ENCODE assay signal across 23 cellular contexts in genomic region chr2:70505613-70506391, GRCh38. TPM values are rescaled to one million over a fixed set of nuclear protein-coding genes. Genes with fewer than 3 reads are reported as not detected.
"Had no signal": no experiment of that assay in that cellular context is flagged by ENCODE, and none has a peak within 500 bp of the region (broad histone marks: within the 10 kb centered on the region; RNA-seq: fewer than 3 reads in every experiment).

No MANE protein-coding gene starts in this region.

- H3K4me1 ChIP-seq: SJCRH30 had no signal

- H3K4me2 ChIP-seq: KMS-11, PC-9, SK-N-SH had no signal

- H3K4me1 Mint-ChIP-seq: activated CD4-positive, alpha-beta T cell treated with anti-CD3 and anti-CD28 coated beads for 36 hours; activated naive CD4-positive, alpha-beta T cell treated with anti-CD3 and anti-CD28 coated beads, Interleukin-2, amount 10 ng/mL, durations not matched to agents 7 days and 5 days; activated naive CD8-positive, alpha-beta T cell treated with anti-CD3 and anti-CD28 coated beads for 36 hours; IgD-negative memory B cell had no signal

- H3K27me3 ChIP-seq: brain microvascular endothelial cell, cardiac muscle cell, SJCRH30 had no signal

- H3K9me3 ChIP-seq: SJCRH30, SK-N-SH had no signal

- H3K4me3 Mint-ChIP-seq: activated CD4-positive, alpha-beta T cell treated with anti-CD3 and anti-CD28 coated beads for 36 hours; activated CD8-positive, alpha-beta T cell treated with anti-CD3 and anti-CD28 coated beads for 36 hours; activated naive CD4-positive, alpha-beta T cell treated with anti-CD3 and anti-CD28 coated beads, Interleukin-2, amount 10 ng/mL, durations not matched to agents 7 days and 5 days; activated naive CD8-positive, alpha-beta T cell treated with anti-CD3 and anti-CD28 coated beads for 36 hours; activated T-cell treated with anti-CD3 and anti-CD28 coated beads, Interleukin-2, amount 50 U/mL, for 72 hours; IgD-negative memory B cell had no signal

- H2AFZ ChIP-seq: PC-9 had no signal

- H3K27ac ChIP-seq: brain microvascular endothelial cell, cardiac muscle cell, KMS-11, PC-9, SJCRH30, WERI-Rb-1 had no signal

- DNase-seq: activated CD4-positive, alpha-beta T cell treated with anti-CD3 and anti-CD28 coated beads for 36 hours; activated CD8-positive, alpha-beta memory T cell treated with anti-CD3 and anti-CD28 coated beads, Interleukin-2, amount 50 U/mL, for 4 hours; activated CD8-positive, alpha-beta T cell treated with anti-CD3 and anti-CD28 coated beads for 36 hours; activated gamma-delta T cell treated with Interleukin-2 at 50 U/mL for 16 hours; activated naive CD4-positive, alpha-beta T cell treated with anti-CD3 and anti-CD28 coated beads, Interleukin-2, amount 10 ng/mL, durations not matched to agents 7 days and 5 days; activated naive CD8-positive, alpha-beta T cell treated with anti-CD3 and anti-CD28 coated beads for 36 hours; activated T-cell treated with anti-CD3 and anti-CD28 coated beads, Interleukin-2, amount 50 U/mL, for 72 hours; brain microvascular endothelial cell; NCI-H1105 treated with DMSO at 0.1 percent for 48 hours; NCI-H1436 treated with DMSO at 0.1 percent for 48 hours; NCI-H187; NCI-H2081; NCI-H526 treated with DMSO at 0.1 percent for 48 hours; PC-9; SJCRH30; SK-N-SH; T-helper 1 cell; WERI-Rb-1 had no signal

- ATAC-seq: activated CD4-positive, alpha-beta T cell treated with anti-CD3 and anti-CD28 coated beads for 36 hours; activated CD8-positive, alpha-beta T cell treated with anti-CD3 and anti-CD28 coated beads for 36 hours; activated T-cell treated with anti-CD3 and anti-CD28 coated beads, Interleukin-2, amount 50 U/mL, for 72 hours; Right ventricle myocardium inferior had no signal

- H3K36me3 Mint-ChIP-seq: activated naive CD4-positive, alpha-beta T cell treated with anti-CD3 and anti-CD28 coated beads, Interleukin-2, amount 10 ng/mL, durations not matched to agents 7 days and 5 days; activated naive CD8-positive, alpha-beta T cell treated with anti-CD3 and anti-CD28 coated beads for 36 hours; IgD-negative memory B cell had no signal

- H3K9me2 ChIP-seq: SK-N-SH had no signal

- H3K9me3 Mint-ChIP-seq: activated CD8-positive, alpha-beta T cell treated with anti-CD3 and anti-CD28 coated beads for 36 hours; activated naive CD4-positive, alpha-beta T cell treated with anti-CD3 and anti-CD28 coated beads, Interleukin-2, amount 10 ng/mL, durations not matched to agents 7 days and 5 days; activated naive CD8-positive, alpha-beta T cell treated with anti-CD3 and anti-CD28 coated beads for 36 hours; activated T-cell treated with anti-CD3 and anti-CD28 coated beads, Interleukin-2, amount 50 U/mL, for 72 hours; activated T-helper 2 cell treated with anti-CD3 and anti-CD28 coated beads, Interferon-gamma antibody, Interleukin-2, Interleukin-4, amounts not matched to agents 10 μg/mL and 5 μg/mL and 100 μg/mL, durations not matched to agents 14 hours and 24 hours and 36 hours; IgD-negative memory B cell had no signal

- H3K4me3 ChIP-seq: cardiac muscle cell, PC-9, SJCRH30 had no signal

- H3K27me3 Mint-ChIP-seq: activated CD4-positive, alpha-beta T cell treated with anti-CD3 and anti-CD28 coated beads for 36 hours; activated CD8-positive, alpha-beta T cell treated with anti-CD3 and anti-CD28 coated beads for 36 hours; activated naive CD8-positive, alpha-beta T cell treated with anti-CD3 and anti-CD28 coated beads for 36 hours had no signal

- H3K36me3 ChIP-seq: brain microvascular endothelial cell, cardiac muscle cell, SJCRH30, WERI-Rb-1 had no signal

- H3K27ac Mint-ChIP-seq: activated CD4-positive, alpha-beta T cell treated with anti-CD3 and anti-CD28 coated beads for 36 hours; activated CD8-positive, alpha-beta T cell treated with anti-CD3 and anti-CD28 coated beads for 36 hours; activated naive CD4-positive, alpha-beta T cell treated with anti-CD3 and anti-CD28 coated beads, Interleukin-2, amount 10 ng/mL, durations not matched to agents 7 days and 5 days; activated naive CD8-positive, alpha-beta T cell treated with anti-CD3 and anti-CD28 coated beads for 36 hours; activated T-cell treated with anti-CD3 and anti-CD28 coated beads, Interleukin-2, amount 50 U/mL, for 72 hours; activated T-helper 2 cell treated with anti-CD3 and anti-CD28 coated beads, Interferon-gamma antibody, Interleukin-2, Interleukin-4, amounts not matched to agents 10 μg/mL and 5 μg/mL and 100 μg/mL, durations not matched to agents 14 hours and 24 hours and 36 hours; IgD-negative memory B cell had no signal

- H3K9ac ChIP-seq: KMS-11, SK-N-SH had no signal

RNA-seq across cellular contexts. Expression of gene TGFA, which starts 47.8 kb away (rescaled TPM):
- total RNA-seq: activated T-helper 2 cell treated with anti-CD3 and anti-CD28 coated beads, Interferon-gamma antibody, Interleukin-2, Interleukin-4, amounts not matched to agents 10 μg/mL and 5 μg/mL and 100 μg/mL, durations not matched to agents 14 hours and 24 hours and 36 hours had no signal
- polyA plus RNA-seq: cardiac muscle cell, SK-N-SH had no signal
